In the genomic region with DNA sequence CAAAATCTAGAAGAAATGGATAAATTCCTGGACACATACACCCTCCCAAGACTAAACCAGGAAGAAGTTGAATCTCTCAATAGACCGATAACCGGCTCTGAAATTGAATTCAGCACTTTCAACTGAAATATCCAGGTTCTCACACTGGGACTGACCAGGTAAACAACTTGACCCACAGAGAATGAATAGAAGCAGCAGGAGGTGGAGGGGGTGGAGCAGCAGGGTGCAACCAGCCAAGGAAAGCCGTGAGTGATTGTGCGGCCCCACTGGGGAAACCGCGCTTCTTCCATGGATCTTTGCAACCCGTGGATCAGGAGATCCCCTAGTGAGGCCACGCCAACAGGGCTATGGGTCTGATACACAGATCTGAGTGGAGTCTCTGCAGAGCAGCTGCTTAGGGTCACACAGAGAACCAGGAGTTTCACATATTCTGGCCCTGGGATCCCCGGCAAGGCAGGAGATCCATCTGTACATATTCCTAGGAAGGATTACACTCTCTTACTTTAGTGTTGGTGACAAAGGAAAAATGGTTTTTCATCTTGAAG, we compare ENCODE assay signal across 32 cellular contexts.
"Had no signal": no experiment of that assay in that cellular context is flagged by ENCODE, and none has a peak within 500 bp of the region (broad histone marks: within the 10 kb centered on the region; RNA-seq: fewer than 3 reads in every experiment).

No MANE protein-coding gene starts in this region.

- H3K4me3 ChIP-seq: SJCRH30, SK-N-MC had no signal

- H3K9me3 ChIP-seq: SJCRH30 had no signal

- H3K27ac Mint-ChIP-seq: activated CD4-positive, alpha-beta T cell treated with anti-CD3 and anti-CD28 coated beads for 36 hours; activated CD4-positive, alpha-beta T cell treated with anti-CD3 and anti-CD28 coated beads, Interleukin-2, amount 10 ng/mL, durations not matched to agents 7 days and 5 days; activated CD8-positive, alpha-beta memory T cell treated with anti-CD3 and anti-CD28 coated beads, Interleukin-2, amount 10 ng/mL, durations not matched to agents 7 days and 5 days; activated naive CD4-positive, alpha-beta T cell treated with anti-CD3 and anti-CD28 coated beads, Interleukin-2, amount 10 ng/mL, durations not matched to agents 7 days and 5 days; activated naive CD8-positive, alpha-beta T cell; activated naive CD8-positive, alpha-beta T cell treated with anti-CD3 and anti-CD28 coated beads, Interleukin-2, amount 50 U/mL, for 24 hours; brain had no signal

- H3K36me3 ChIP-seq: SJCRH30 had no signal

- H3K4me3 Mint-ChIP-seq: activated CD4-positive, alpha-beta T cell treated with anti-CD3 and anti-CD28 coated beads for 36 hours; activated CD4-positive, alpha-beta T cell treated with anti-CD3 and anti-CD28 coated beads, Interleukin-2, amount 10 ng/mL, durations not matched to agents 7 days and 5 days; activated CD8-positive, alpha-beta memory T cell treated with anti-CD3 and anti-CD28 coated beads, Interleukin-2, amount 10 ng/mL, durations not matched to agents 7 days and 5 days; activated naive CD4-positive, alpha-beta T cell treated with anti-CD3 and anti-CD28 coated beads, Interleukin-2, amount 10 ng/mL, durations not matched to agents 7 days and 5 days; activated naive CD8-positive, alpha-beta T cell; activated naive CD8-positive, alpha-beta T cell treated with anti-CD3 and anti-CD28 coated beads, Interleukin-2, amount 50 U/mL, for 24 hours; brain had no signal

- H3K27me3 ChIP-seq: SJCRH30 had no signal

- H3K4me1 Mint-ChIP-seq: activated CD4-positive, alpha-beta T cell treated with anti-CD3 and anti-CD28 coated beads for 36 hours; activated CD4-positive, alpha-beta T cell treated with anti-CD3 and anti-CD28 coated beads, Interleukin-2, amount 10 ng/mL, durations not matched to agents 7 days and 5 days; activated CD8-positive, alpha-beta memory T cell treated with anti-CD3 and anti-CD28 coated beads, Interleukin-2, amount 10 ng/mL, durations not matched to agents 7 days and 5 days; activated naive CD4-positive, alpha-beta T cell treated with anti-CD3 and anti-CD28 coated beads, Interleukin-2, amount 10 ng/mL, durations not matched to agents 7 days and 5 days; activated naive CD8-positive, alpha-beta T cell treated with anti-CD3 and anti-CD28 coated beads, Interleukin-2, amount 50 U/mL, for 24 hours; brain had no signal

- H3K4me1 ChIP-seq: SJCRH30 had no signal

- H3K27ac ChIP-seq: SJCRH30, SK-N-MC had no signal

- H3K9me3 Mint-ChIP-seq: activated naive CD8-positive, alpha-beta T cell treated with anti-CD3 and anti-CD28 coated beads, Interleukin-2, amount 50 U/mL, for 24 hours had no signal

- H3K36me3 Mint-ChIP-seq: activated CD8-positive, alpha-beta memory T cell treated with anti-CD3 and anti-CD28 coated beads, Interleukin-2, amount 10 ng/mL, durations not matched to agents 7 days and 5 days; activated naive CD4-positive, alpha-beta T cell treated with anti-CD3 and anti-CD28 coated beads, Interleukin-2, amount 10 ng/mL, durations not matched to agents 7 days and 5 days; activated naive CD8-positive, alpha-beta T cell; brain had no signal

- FAIRE-seq: bronchial epithelial cell had no signal

- H3K27me3 Mint-ChIP-seq: activated CD4-positive, alpha-beta T cell treated with anti-CD3 and anti-CD28 coated beads, Interleukin-2, amount 10 ng/mL, durations not matched to agents 7 days and 5 days; activated CD8-positive, alpha-beta memory T cell treated with anti-CD3 and anti-CD28 coated beads, Interleukin-2, amount 10 ng/mL, durations not matched to agents 7 days and 5 days; activated naive CD4-positive, alpha-beta T cell treated with anti-CD3 and anti-CD28 coated beads, Interleukin-2, amount 10 ng/mL, durations not matched to agents 7 days and 5 days; activated naive CD8-positive, alpha-beta T cell; brain had no signal

- ATAC-seq: activated CD4-positive, alpha-beta T cell treated with anti-CD3 and anti-CD28 coated beads for 36 hours; activated CD4-positive, CD25-positive, alpha-beta regulatory T cell treated with anti-CD3 and anti-CD28 coated beads, Interleukin-2, amount 50 U/mL, for 24 hours; activated CD8-positive, alpha-beta memory T cell treated with anti-CD3 and anti-CD28 coated beads, Interleukin-2, amount 10 ng/mL, durations not matched to agents 7 days and 5 days; activated naive CD8-positive, alpha-beta T cell treated with anti-CD3 and anti-CD28 coated beads, Interleukin-2, amount 50 U/mL, for 24 hours; Panc1 had no signal

- DNase-seq: activated CD4-positive, alpha-beta T cell treated with anti-CD3 and anti-CD28 coated beads for 36 hours; activated CD4-positive, alpha-beta T cell treated with anti-CD3 and anti-CD28 coated beads, Interleukin-2, amount 10 ng/mL, durations not matched to agents 7 days and 5 days; activated CD4-positive, alpha-beta T cell treated with anti-CD3 and anti-CD28 coated beads, Interleukin-2, amount 50 U/mL, for 48 hours; activated CD8-positive, alpha-beta memory T cell treated with anti-CD3 and anti-CD28 coated beads, Interleukin-2, amount 10 ng/mL, durations not matched to agents 7 days and 5 days; activated CD8-positive, alpha-beta memory T cell treated with anti-CD3 and anti-CD28 coated beads, Interleukin-2, amount 50 U/mL, for 48 hours; activated effector memory CD4-positive, alpha-beta T cell treated with Interleukin-2 at 50 U/mL for 16 hours; activated naive CD4-positive, alpha-beta T cell treated with anti-CD3 and anti-CD28 coated beads, Interleukin-2, amount 10 ng/mL, durations not matched to agents 7 days and 5 days; activated naive CD8-positive, alpha-beta T cell treated with anti-CD3 and anti-CD28 coated beads, Interleukin-2, amount 50 U/mL, for 24 hours; activated T-cell treated with anti-CD3 and anti-CD28 coated beads, Interleukin-2, amount 50 U/mL, for 48 hours; anterior cingulate cortex; caudate nucleus; cerebellar nuclear complex; Karpas-422; KBM-7; NCI-H1105; NCI-H1417 treated with DMSO at 0.1 percent for 48 hours; NCI-H1694 treated with DMSO at 0.1 percent for 48 hours; NCI-H2081; NCI-H226; NCI-H446 treated with DMSO at 0.1 percent for 48 hours; NCI-H524; NCI-H69; NCI-H82; SHP77; SJCRH30; T1000 had no signal
